ENCODE assay signal across 8 cellular contexts in genomic region chr11:12111482-12112149, GRCh38. TPM values are rescaled to one million over a fixed set of nuclear protein-coding genes. Genes with fewer than 3 reads are reported as not detected.
DNase-seq lines count a peak whose midpoint lies in the region; ATAC-seq and TF ChIP-seq lines count a peak whose summit lies in the region.

No MANE protein-coding gene starts in this region.

- CTCF ChIA-PET in HCT116 (lab: Charles Lee): no interaction called here
- CTCF ChIA-PET in GM10248 (lab: Yijun Ruan, JAX): no interaction called here

- TF ChIP-seq CTCF in HCT116 (IDR thresholded peaks at IDR 0.05 in 2 of 3, conservative IDR thresholded peaks at IDR 0.05 in 1 of 3; ENCODE audit: borderline replicate concordance in 1 of 3, insufficient read depth in 1 of 3, low read depth in 2 of 3, low read length in 2 of 3): no peak
- no peak for TF ChIP-seq CTCF in VCaP (conservative IDR thresholded peaks at IDR 0.05)
- TF ChIP-seq CTCF in gastroesophageal sphincter (IDR thresholded peaks at IDR 0.05): no peak
- no peak for TF ChIP-seq CTCF in psoas muscle (IDR thresholded peaks at IDR 0.05)
- TF ChIP-seq CTCF in GM10248 (IDR thresholded peaks at IDR 0.05; ENCODE audit: control extremely low read depth, extremely low read depth, low read depth, missing control alignments): no peak

- no peaks in the 10 kb centered on the region for H4K20me1 ChIP-seq in HCT116 (ENCODE audit: insufficient read depth)

- H3K4me2 ChIP-seq in HCT116 (ENCODE audit: low read length): peak overlapping the region; percentile 95

- no peaks in the 10 kb centered on the region for H3K9me3 ChIP-seq in HCT116 (ENCODE audit: control insufficient read depth in 1 of 2, insufficient read depth in 1 of 2, low read depth in 1 of 2, low read length in 2 of 2)
- H3K9me3 ChIP-seq in gastroesophageal sphincter: no peaks in the 10 kb centered on the region
- H3K9me3 ChIP-seq in psoas muscle: no peaks in the 10 kb centered on the region

- peaks cover 13% of the 10 kb centered on the region; the same call in 1 of the 2 replicates for H3K79me2 ChIP-seq in HCT116 (ENCODE audit: insufficient read depth, low read length)

- intact Hi-C loops in HCT116 (cut with micrococcal nuclease): no loop called here
- intact Hi-C loops in psoas muscle (cut with DNase I): no loop called here

- H3K4me3 ChIP-seq in HCT116 (replicated peaks in 1 of 2; ENCODE audit: low read depth in 1 of 2, low read length in 2 of 2) (peak overlapping the region; percentile 52 to 75), gastroesophageal sphincter (peak overlapping the region; percentile 63 to 67), psoas muscle (peak overlapping the region; percentile 80)

- TF ChIP-seq RAD21 in HCT116 (IDR thresholded peaks at IDR 0.05; ENCODE audit: low read depth): no peak

- H3K27me3 ChIP-seq in HCT116 (ENCODE audit: insufficient read depth, low read length) (no peaks in the 10 kb centered on the region), gastroesophageal sphincter (no peaks in the 10 kb centered on the region), psoas muscle (ENCODE audit: insufficient read depth in 3 of 3, low read length in 2 of 3) (no peaks in the 10 kb centered on the region)

- WGBS in gastroesophageal sphincter (ENCODE audit: low coverage in 1 of 2), 2 donors: 51% methylated on average over 5 of the region's 13 CpGs; no CpG with 5 or more reads in 1 of the 2 donors
- WGBS in psoas muscle, 3 donors: 66 to 80% (median 68%) methylated on average over 13 of the region's 13 CpGs

- BruUV-seq in HCT116 (replicated peaks; lab: Mats Ljungman, UMichigan): no TSS peak

- TF ChIP-seq EP300 in gastroesophageal sphincter (IDR thresholded peaks at IDR 0.05): no peak

- no peak for TF ChIP-seq POLR2A in HCT116 (IDR thresholded peaks at IDR 0.05; ENCODE audit: borderline replicate concordance, extremely low read depth, insufficient read depth, insufficient read length)
- TF ChIP-seq POLR2A in gastroesophageal sphincter (IDR thresholded peaks at IDR 0.05): peak in 1 of 2 donors; percentile 8

- RAD21 ChIA-PET in HCT116 (lab: Charles Lee; ENCODE audit: low non-redundant PET in 1 of 2, low total read pairs in 2 of 2, uncharacterized antibody in 2 of 2, unreplicated experiment in 2 of 2): no interaction called here

- no peaks in the 10 kb centered on the region for H3K9me2 ChIP-seq in HCT116 (ENCODE audit: insufficient read depth)

- H3K27ac ChIP-seq in HCT116 (ENCODE audit: low read depth, low read length) (no peak overlapping the region; the same call in 1 of the 2 replicates), VCaP (peak overlapping the region; percentile 54; the same call in 1 of the 2 replicates), gastroesophageal sphincter (peak overlapping the region; percentile 87 to 97 (median 91)), psoas muscle (peak overlapping the region; percentile 85)

- H3K36me3 ChIP-seq in HCT116 (ENCODE audit: control insufficient read depth in 1 of 2, insufficient read depth in 2 of 2, low read length in 2 of 2) (no peaks in the 10 kb centered on the region), gastroesophageal sphincter (no peaks in the 10 kb centered on the region), psoas muscle (ENCODE audit: insufficient read depth in 1 of 2, low read depth in 1 of 2) (no peaks in the 10 kb centered on the region)

- ATAC-seq in HCT116 (no peak), gastroesophageal sphincter (no peak), psoas muscle (no peak)

- DNase-seq in HCT116 (ENCODE audit: low read depth, low spot score) (no peak), psoas muscle (no peak), GM10248 (ENCODE audit: extremely low spot score) (no peak), cerebellar nuclear complex (lab: John Stamatoyannopoulos, UW) (no peak), AG20443 (ENCODE audit: low spot score) (no peak), retina (no peak)

- H3K9ac ChIP-seq in HCT116 (ENCODE audit: low read length): peak overlapping the region; percentile 72

- no peak overlapping the region for H2AFZ ChIP-seq in HCT116 (ENCODE audit: low read depth, low read length, poor library complexity, severe bottlenecking)

- H3K4me1 ChIP-seq in HCT116 (ENCODE audit: control insufficient read depth in 1 of 2, insufficient read depth in 2 of 2, low read length in 2 of 2) (peaks cover 12 to 24% of the 10 kb centered on the region in 2 experiments), gastroesophageal sphincter (peaks cover 0 to 57% (median 0%) of the 10 kb centered on the region in 3 donors), psoas muscle (peaks cover 11% of the 10 kb centered on the region)

- POLR2A ChIA-PET in HCT116 (lab: Charles Lee): interaction anchor here (1.4 kb wide), 1 partner anchor 15 kb away, joined by 3 read pairs; no protein-coding TSS in a partner anchor
- POLR2A ChIA-PET in GM10248 (lab: Yijun Ruan, JAX): no interaction called here

TF ChIP-seq in HCT116, 20 proteins besides CTCF, POLR2A, EP300 and RAD21:
- no peak for TF ChIP-seq ELF1 (IDR thresholded peaks at IDR 0.05; ENCODE audit: borderline replicate concordance, low read depth)
- no peak for TF ChIP-seq EZH2 (IDR thresholded peaks at IDR 0.05)
TF ChIP-seq in HCT116: peak in this region for 0.

RNA-seq across cellular contexts. Expression of gene MICAL2, which starts 1.2 kb away (rescaled TPM):
- total RNA-seq in HCT116 (2021; ENCODE audit: unreplicated experiment): 37.4 TPM
- polyA plus RNA-seq in HCT116 (2012): 31.3 and 42.8 TPM in 2 replicates
- total RNA-seq in gastroesophageal sphincter: 100 to 1,000 TPM; 196 to 550 (median 237) TPM
- total RNA-seq in psoas muscle: 10 to 100 TPM; 14.0 to 45.7 (median 29.0) TPM
- 10 to 100 TPM in 2 of 3 donors, 1 to 10 TPM in 1; 6.8 to 15.0 (median 11.7) TPM for polyA plus RNA-seq in psoas muscle
